In the genomic region with DNA sequence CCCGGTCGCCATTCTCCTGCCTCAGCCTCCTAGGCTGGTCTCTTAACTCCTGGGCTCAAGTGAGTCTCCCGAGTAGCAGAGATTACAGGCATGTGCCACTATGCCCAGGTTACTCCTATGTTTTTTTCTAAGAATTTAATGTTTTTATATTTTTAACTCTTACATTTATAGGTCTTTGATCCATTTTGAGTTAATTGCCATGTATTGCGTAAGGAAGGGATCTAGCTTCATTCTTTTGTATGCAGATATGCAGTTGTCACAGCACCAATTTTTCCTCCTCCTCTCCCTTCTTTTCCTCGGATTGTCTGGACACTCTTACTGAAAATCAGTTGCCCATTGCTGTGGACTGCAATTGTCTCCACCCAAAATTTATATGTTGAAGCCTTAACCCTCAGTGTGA, we compare ENCODE assay signal across 31 cellular contexts. TPM values are rescaled to one million over a fixed set of nuclear protein-coding genes. Genes with fewer than 3 reads are reported as not detected.
"Had no signal": no experiment of that assay in that cellular context is flagged by ENCODE, and none has a peak within 500 bp of the region (broad histone marks: within the 10 kb centered on the region; RNA-seq: fewer than 3 reads in every experiment).

No MANE protein-coding gene starts in this region.

- H3K4me1 ChIP-seq: stomach, suprapubic skin, testis, tibial artery, tibial nerve, upper lobe of right lung, uterus, vagina had no signal

- H3K9me3 ChIP-seq: suprapubic skin, testis, thoracic aorta, thyroid gland, uterus, vagina had no signal

- H3K27me3 ChIP-seq: suprapubic skin, testis, thyroid gland, tibial artery, tibial nerve, transverse colon, upper lobe of left lung, upper lobe of right lung, uterus, vagina had no signal

- FAIRE-seq: urothelium cell line had no signal

- H3K4me3 ChIP-seq: stomach, suprapubic skin, testis, thoracic aorta, thyroid gland, tibial artery, tibial nerve, transverse colon, upper lobe of left lung, upper lobe of right lung, uterus, vagina had no signal

- H3K36me3 ChIP-seq: thoracic aorta, thyroid gland, transverse colon, upper lobe of left lung, upper lobe of right lung, uterus had no signal

- H3K27ac ChIP-seq: stomach, suprapubic skin, testis, thoracic aorta, thyroid gland, tibial artery, tibial nerve, transverse colon, upper lobe of left lung, upper lobe of right lung, uterus, vagina had no signal

- DNase-seq: stimulated activated CD4-positive, alpha-beta T cell treated with anti-CD3 and anti-CD28 coated beads, Interleukin-2, amount 100 ng/mL, for 48 hours; stimulated activated CD4-positive, alpha-beta T cell treated with anti-CD3 and anti-CD28 coated beads, Interleukin-4, amount 100 ng/mL, for 1 hour; stimulated activated CD4-positive, alpha-beta T cell treated with anti-CD3 and anti-CD28 coated beads, Interleukin-4, amount 100 ng/mL, for 24 hours; stimulated activated CD4-positive, alpha-beta T cell treated with anti-CD3 and anti-CD28 coated beads, Interleukin-4, amount 100 ng/mL, for 4 hours; stimulated activated CD8-positive, alpha-beta memory T cell treated with anti-CD3 and anti-CD28 coated beads, Interleukin-4, amount 100 ng/mL, for 48 hours; stimulated activated naive B cell treated with anti-CD40 and anti-IgM and Interleukin-4, amounts not matched to agents 10 μg/mL and 1 μg/mL and 100 μg/mL, for 72 hours; stimulated activated naive CD4-positive, alpha-beta T cell; stimulated activated naive CD4-positive, alpha-beta T cell treated with Interleukin-2 at 50 U/mL for 16 hours; stimulated activated naive CD8-positive, alpha-beta T cell treated with anti-CD3 and anti-CD28 coated beads, Interleukin-15, amount 100 ng/mL, for 72 hours; stimulated activated naive CD8-positive, alpha-beta T cell treated with anti-CD3 and anti-CD28 coated beads, Interleukin-15, Interleukin-2, amounts not matched to agents 100 U/mL and 50 U/mL, for 24 hours; stomach; substantia nigra; testis; thyroid gland; tibial artery; transverse colon; trophoblast cell; upper lobe of left lung; upper lobe of right lung; uterus had no signal

- ATAC-seq: stimulated activated effector memory CD8-positive, alpha-beta T cell treated with anti-CD3 and anti-CD28 coated beads, Interleukin-12 subunit alpha, Interleukin-12 subunit beta, amount 100 ng/mL, for 72 hours; stimulated activated memory B cell treated with anti-CD40 and anti-IgM and Interleukin-4, amounts not matched to agents 10 μg/mL and 1 μg/mL and 100 μg/mL, for 72 hours; stimulated activated naive B cell treated with anti-CD40 and anti-IgM and Interleukin-4, amounts not matched to agents 10 μg/mL and 1 μg/mL and 100 μg/mL, for 72 hours; stimulated activated naive CD8-positive, alpha-beta T cell treated with anti-CD3 and anti-CD28 coated beads, Interleukin-15, amount 100 ng/mL, for 72 hours; stimulated activated naive CD8-positive, alpha-beta T cell treated with anti-CD3 and anti-CD28 coated beads, Interleukin-15, Interleukin-2, amounts not matched to agents 100 U/mL and 50 U/mL, for 24 hours; upper lobe of right lung had no signal

RNA-seq across cellular contexts. Expression of a gene that starts 16.4 kb away (rescaled TPM):
- total RNA-seq: stomach, subcutaneous adipose tissue, suprapubic skin, temporal lobe, testis, thoracic aorta, tibial nerve, transverse colon, upper lobe of left lung, upper lobe of right lung, ureter, urinary bladder, uterus, vagina had no signal
- polyA plus RNA-seq: stomach, urinary bladder had no signal
